In the genomic region with DNA sequence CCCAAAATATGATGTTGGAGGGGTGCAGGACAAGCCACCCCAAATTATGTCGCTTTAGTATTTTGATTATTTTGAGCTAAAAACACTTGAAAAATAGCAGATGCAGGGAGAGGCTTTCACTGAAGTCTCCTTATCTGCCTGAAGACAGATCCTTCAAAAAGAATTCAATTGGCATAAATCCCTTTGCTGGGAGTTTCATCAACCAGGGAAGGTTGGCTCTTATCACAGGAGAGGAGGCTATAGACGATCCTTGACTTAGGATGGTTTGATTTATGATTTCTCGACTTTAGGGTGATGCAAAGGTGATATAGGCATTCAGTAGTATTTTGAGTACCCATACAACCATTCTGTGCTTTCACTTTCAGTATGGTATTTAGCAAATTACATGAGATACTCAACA, we compare ENCODE assay signal across 23 cellular contexts.
"Had no signal": no experiment of that assay in that cellular context is flagged by ENCODE, and none has a peak within 500 bp of the region (broad histone marks: within the 10 kb centered on the region; RNA-seq: fewer than 3 reads in every experiment).

No MANE protein-coding gene starts in this region.

- DNase-seq: hippocampal formation; immature natural killer cell; naive thymus-derived CD8-positive, alpha-beta T cell; retina; stimulated activated CD4-positive, alpha-beta T cell treated with anti-CD3 and anti-CD28 coated beads, Interleukin-12 subunit alpha, Interleukin-12 subunit beta, amount 100 ng/mL, for 4 hours; stimulated activated CD4-positive, alpha-beta T cell treated with anti-CD3 and anti-CD28 coated beads, Interleukin-15, amount 100 ng/mL, for 24 hours; stimulated activated CD4-positive, alpha-beta T cell treated with anti-CD3 and anti-CD28 coated beads, Interleukin-2, amount 100 ng/mL, for 24 hours; stimulated activated CD4-positive, alpha-beta T cell treated with anti-CD3 and anti-CD28 coated beads, Interleukin-4, amount 100 ng/mL, for 1 hour; stimulated activated naive CD4-positive, alpha-beta T cell; tibial artery; trophoblast cell; upper lobe of right lung had no signal

- H3K27ac ChIP-seq: left ventricle myocardium inferior, pancreas, prostate gland, skin epidermis, suprapubic skin, thoracic aorta, tibial artery, upper lobe of right lung had no signal

- H3K9me3 ChIP-seq: left ventricle myocardium inferior, pancreas, prostate gland, suprapubic skin, thoracic aorta, tibial artery, upper lobe of right lung had no signal

- H3K27me3 ChIP-seq: pancreas, suprapubic skin, tibial artery, upper lobe of right lung had no signal

- FAIRE-seq: islet of Langerhans, pancreas, urothelium cell line had no signal

- H3K4me3 ChIP-seq: left ventricle myocardium inferior, lung, pancreas, prostate gland, skin epidermis, suprapubic skin, thoracic aorta, tibial artery, upper lobe of right lung had no signal

- H3K36me3 ChIP-seq: left ventricle myocardium inferior, pancreas, prostate gland, suprapubic skin, thoracic aorta, tibial artery, upper lobe of right lung had no signal

- H3K4me1 ChIP-seq: left ventricle myocardium inferior, pancreas, prostate gland, tibial artery, upper lobe of right lung had no signal

- ATAC-seq: naive thymus-derived CD8-positive, alpha-beta T cell; pancreas; sciatic nerve; stimulated activated effector memory CD8-positive, alpha-beta T cell treated with anti-CD3 and anti-CD28 coated beads, Interleukin-12 subunit alpha, Interleukin-12 subunit beta, amount 100 ng/mL, for 72 hours; upper lobe of right lung had no signal
